In the genomic region with DNA sequence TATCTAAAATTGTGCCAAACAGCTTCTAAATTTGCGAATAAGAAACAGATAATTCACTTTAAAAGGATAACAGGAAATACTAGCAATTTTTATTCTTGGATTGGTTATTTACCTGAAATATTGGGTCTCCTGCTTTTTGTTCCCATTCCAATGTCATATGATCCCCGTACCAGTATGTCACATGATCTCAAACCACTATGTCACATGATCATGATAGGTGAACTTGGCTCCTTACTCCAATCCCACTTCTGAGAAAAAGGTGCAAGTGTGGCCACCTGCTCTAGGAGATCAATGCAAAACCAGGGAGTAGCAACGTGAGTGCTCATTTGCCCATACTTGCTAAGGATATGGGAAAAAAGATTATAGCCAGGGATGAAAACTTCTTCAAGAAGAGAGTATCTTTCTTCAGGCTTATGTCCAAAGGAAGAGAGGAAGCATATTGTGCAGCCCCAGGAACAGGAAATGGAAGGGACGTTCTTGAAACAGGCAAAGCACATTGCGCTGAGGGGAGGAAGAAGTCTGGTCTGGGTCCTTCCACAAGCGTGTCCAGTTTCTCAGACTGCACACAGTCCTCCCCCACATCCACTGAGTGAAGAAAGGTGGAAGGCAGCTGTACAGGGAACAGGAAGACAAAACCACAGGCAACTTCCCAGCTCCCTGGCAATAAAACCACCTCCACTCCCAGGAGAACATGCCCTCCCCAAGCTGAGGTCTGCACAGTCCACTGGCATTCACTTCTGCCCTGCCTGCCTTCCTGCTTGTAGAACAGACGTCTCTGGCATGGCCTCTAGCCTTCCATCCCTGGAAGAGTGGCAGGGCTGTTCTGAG, we compare ENCODE assay signal across 1 cellular context.
TF ChIP-seq lines count a peak whose summit lies in the region.

A gene with protein sequence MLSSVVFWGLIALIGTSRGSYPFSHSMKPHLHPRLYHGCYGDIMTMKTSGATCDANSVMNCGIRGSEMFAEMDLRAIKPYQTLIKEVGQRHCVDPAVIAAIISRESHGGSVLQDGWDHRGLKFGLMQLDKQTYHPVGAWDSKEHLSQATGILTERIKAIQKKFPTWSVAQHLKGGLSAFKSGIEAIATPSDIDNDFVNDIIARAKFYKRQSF (minus strand): TSS at position 176 of the 828 bp plus-strand sequence. CDS start 1,406 bp downstream, outside the sequence.

TF ChIP-seq in K562, 482 proteins besides CTCF, POLR2A, EP300 and RAD21 (continued from another document and continues in another):
- TF ChIP-seq, protein P1, sequence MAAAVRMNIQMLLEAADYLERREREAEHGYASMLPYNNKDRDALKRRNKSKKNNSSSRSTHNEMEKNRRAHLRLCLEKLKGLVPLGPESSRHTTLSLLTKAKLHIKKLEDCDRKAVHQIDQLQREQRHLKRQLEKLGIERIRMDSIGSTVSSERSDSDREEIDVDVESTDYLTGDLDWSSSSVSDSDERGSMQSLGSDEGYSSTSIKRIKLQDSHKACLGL (CRISPR knock-in tag; IDR thresholded peaks at IDR 0.05; ENCODE audit: borderline replicate concordance, poor library complexity, severe bottlenecking) = no peak
- no peak for TF ChIP-seq MTF1 (CRISPR knock-in tag; IDR thresholded peaks at IDR 0.05; ENCODE audit: borderline replicate concordance)
- no peak for TF ChIP-seq CBX8 (IDR thresholded peaks at IDR 0.05; ENCODE audit: borderline replicate concordance, extremely low read depth, low read depth, low read length, poor library complexity, severe bottlenecking)
- peak; percentile 43 for TF ChIP-seq GABPA (tag; conservative IDR thresholded peaks at IDR 0.05; ENCODE audit: low read depth)
- TF ChIP-seq ZNF197 (CRISPR knock-in tag; IDR thresholded peaks at IDR 0.05; ENCODE audit: low read depth) = no peak
- no peak for TF ChIP-seq KDM1A (IDR thresholded peaks at IDR 0.05)
- no peak for TF ChIP-seq MEF2D (tag; conservative IDR thresholded peaks at IDR 0.05; ENCODE audit: low read depth)
- TF ChIP-seq, protein P2, sequence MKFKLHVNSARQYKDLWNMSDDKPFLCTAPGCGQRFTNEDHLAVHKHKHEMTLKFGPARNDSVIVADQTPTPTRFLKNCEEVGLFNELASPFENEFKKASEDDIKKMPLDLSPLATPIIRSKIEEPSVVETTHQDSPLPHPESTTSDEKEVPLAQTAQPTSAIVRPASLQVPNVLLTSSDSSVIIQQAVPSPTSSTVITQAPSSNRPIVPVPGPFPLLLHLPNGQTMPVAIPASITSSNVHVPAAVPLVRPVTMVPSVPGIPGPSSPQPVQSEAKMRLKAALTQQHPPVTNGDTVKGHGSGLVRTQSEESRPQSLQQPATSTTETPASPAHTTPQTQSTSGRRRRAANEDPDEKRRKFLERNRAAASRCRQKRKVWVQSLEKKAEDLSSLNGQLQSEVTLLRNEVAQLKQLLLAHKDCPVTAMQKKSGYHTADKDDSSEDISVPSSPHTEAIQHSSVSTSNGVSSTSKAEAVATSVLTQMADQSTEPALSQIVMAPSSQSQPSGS (CRISPR knock-in tag; IDR thresholded peaks at IDR 0.05) = no peak
- TF ChIP-seq HOXB6 (CRISPR knock-in tag; IDR thresholded peaks at IDR 0.05; ENCODE audit: borderline replicate concordance) = no peak
- TF ChIP-seq, protein P3, sequence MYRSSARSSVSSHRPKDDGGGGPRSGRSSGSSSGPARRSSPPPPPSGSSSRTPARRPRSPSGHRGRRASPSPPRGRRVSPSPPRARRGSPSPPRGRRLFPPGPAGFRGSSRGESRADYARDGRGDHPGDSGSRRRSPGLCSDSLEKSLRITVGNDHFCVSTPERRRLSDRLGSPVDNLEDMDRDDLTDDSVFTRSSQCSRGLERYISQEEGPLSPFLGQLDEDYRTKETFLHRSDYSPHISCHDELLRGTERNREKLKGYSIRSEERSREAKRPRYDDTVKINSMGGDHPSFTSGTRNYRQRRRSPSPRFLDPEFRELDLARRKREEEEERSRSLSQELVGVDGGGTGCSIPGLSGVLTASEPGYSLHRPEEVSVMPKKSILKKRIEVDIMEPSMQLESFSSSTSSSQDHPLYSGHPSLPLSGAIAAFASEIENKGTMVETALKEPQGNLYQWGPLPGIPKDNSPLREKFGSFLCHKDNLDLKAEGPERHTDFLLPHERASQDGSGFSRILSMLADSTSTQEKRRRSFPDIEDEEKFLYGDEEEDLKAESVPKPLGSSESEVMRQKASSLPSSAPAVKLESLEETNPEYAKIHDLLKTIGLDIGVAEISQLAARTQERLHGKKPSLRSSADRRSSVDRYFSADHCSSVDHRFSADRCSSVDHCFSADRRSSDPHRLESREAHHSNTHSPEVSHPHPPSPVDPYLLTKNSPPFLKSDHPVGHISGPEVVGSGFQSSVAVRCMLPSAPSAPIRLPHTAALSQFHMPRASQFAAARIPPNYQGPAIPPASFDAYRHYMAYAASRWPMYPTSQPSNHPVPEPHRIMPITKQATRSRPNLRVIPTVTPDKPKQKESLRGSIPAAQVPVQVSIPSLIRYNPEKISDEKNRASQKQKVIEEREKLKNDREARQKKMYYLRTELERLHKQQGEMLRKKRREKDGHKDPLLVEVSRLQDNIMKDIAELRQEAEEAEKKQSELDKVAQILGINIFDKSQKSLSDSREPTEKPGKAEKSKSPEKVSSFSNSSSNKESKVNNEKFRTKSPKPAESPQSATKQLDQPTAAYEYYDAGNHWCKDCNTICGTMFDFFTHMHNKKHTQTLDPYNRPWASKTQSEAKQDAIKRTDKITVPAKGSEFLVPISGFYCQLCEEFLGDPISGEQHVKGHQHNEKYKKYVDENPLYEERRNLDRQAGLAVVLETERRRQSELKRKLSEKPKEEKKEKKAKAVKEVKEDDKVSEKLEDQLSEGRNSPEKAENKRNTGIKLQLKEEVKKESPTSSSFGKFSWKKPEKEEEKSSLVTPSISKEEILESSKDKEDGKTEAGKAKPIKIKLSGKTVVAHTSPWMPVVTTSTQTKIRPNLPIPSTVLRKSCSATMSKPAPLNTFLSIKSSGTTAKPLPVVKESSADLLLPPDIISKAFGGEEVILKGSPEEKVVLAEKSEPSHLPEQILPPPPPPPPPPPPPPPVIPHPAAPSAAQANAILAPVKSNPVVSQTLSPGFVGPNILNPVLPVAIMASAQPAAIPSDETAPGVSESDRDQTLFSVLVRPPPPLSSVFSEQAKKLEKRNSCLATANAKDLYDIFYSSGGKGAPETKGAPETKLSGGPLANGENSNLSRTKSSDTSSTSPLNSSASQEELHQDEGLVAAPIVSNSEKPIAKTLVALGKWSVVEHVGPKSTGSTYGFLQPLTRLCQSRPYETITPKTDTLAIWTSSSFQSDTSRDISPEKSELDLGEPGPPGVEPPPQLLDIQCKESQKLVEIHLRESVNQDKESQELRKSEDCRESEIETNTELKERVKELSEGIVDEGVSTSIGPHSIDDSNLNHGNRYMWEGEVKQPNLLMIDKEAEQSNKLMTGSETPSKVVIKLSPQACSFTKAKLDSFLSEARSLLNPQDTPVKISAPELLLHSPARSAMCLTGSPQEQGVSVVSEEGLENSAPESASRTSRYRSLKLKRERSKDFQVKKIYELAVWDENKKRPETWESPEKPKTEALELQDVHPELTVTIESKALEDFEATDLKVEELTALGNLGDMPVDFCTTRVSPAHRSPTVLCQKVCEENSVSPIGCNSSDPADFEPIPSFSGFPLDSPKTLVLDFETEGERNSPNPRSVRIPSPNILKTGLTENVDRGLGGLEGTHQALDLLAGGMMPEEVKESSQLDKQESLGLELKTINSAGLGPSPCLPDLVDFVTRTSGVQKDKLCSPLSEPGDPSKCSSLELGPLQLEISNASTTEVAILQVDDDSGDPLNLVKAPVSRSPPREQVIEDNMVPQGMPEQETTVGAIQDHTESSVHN (IDR thresholded peaks at IDR 0.05; ENCODE audit: borderline replicate concordance in 1 of 2, low read depth in 1 of 2) = no peak
- TF ChIP-seq, protein P4, sequence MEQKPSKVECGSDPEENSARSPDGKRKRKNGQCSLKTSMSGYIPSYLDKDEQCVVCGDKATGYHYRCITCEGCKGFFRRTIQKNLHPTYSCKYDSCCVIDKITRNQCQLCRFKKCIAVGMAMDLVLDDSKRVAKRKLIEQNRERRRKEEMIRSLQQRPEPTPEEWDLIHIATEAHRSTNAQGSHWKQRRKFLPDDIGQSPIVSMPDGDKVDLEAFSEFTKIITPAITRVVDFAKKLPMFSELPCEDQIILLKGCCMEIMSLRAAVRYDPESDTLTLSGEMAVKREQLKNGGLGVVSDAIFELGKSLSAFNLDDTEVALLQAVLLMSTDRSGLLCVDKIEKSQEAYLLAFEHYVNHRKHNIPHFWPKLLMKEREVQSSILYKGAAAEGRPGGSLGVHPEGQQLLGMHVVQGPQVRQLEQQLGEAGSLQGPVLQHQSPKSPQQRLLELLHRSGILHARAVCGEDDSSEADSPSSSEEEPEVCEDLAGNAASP (IDR thresholded peaks at IDR 0.05) = no peak
- peak; percentile 74 for TF ChIP-seq RAD51 (IDR thresholded peaks at IDR 0.05; ENCODE audit: borderline replicate concordance, low read depth)
- peak; percentile 64; the same call in 1 of the 2 replicates for TF ChIP-seq TOE1 (IDR thresholded peaks at IDR 0.05; ENCODE audit: borderline replicate concordance)
- TF ChIP-seq TOE1 (CRISPR knock-in tag; IDR thresholded peaks at IDR 0.05; ENCODE audit: borderline replicate concordance, low read depth) = no peak
- no peak for TF ChIP-seq POLR3A (IDR thresholded peaks at IDR 0.05; ENCODE audit: borderline replicate concordance, extremely low read depth, insufficient read depth, insufficient read length)
- TF ChIP-seq, protein P5, sequence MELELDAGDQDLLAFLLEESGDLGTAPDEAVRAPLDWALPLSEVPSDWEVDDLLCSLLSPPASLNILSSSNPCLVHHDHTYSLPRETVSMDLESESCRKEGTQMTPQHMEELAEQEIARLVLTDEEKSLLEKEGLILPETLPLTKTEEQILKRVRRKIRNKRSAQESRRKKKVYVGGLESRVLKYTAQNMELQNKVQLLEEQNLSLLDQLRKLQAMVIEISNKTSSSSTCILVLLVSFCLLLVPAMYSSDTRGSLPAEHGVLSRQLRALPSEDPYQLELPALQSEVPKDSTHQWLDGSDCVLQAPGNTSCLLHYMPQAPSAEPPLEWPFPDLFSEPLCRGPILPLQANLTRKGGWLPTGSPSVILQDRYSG (tag; conservative IDR thresholded peaks at IDR 0.05; ENCODE audit: low read depth) = no peak
- TF ChIP-seq, protein P6, sequence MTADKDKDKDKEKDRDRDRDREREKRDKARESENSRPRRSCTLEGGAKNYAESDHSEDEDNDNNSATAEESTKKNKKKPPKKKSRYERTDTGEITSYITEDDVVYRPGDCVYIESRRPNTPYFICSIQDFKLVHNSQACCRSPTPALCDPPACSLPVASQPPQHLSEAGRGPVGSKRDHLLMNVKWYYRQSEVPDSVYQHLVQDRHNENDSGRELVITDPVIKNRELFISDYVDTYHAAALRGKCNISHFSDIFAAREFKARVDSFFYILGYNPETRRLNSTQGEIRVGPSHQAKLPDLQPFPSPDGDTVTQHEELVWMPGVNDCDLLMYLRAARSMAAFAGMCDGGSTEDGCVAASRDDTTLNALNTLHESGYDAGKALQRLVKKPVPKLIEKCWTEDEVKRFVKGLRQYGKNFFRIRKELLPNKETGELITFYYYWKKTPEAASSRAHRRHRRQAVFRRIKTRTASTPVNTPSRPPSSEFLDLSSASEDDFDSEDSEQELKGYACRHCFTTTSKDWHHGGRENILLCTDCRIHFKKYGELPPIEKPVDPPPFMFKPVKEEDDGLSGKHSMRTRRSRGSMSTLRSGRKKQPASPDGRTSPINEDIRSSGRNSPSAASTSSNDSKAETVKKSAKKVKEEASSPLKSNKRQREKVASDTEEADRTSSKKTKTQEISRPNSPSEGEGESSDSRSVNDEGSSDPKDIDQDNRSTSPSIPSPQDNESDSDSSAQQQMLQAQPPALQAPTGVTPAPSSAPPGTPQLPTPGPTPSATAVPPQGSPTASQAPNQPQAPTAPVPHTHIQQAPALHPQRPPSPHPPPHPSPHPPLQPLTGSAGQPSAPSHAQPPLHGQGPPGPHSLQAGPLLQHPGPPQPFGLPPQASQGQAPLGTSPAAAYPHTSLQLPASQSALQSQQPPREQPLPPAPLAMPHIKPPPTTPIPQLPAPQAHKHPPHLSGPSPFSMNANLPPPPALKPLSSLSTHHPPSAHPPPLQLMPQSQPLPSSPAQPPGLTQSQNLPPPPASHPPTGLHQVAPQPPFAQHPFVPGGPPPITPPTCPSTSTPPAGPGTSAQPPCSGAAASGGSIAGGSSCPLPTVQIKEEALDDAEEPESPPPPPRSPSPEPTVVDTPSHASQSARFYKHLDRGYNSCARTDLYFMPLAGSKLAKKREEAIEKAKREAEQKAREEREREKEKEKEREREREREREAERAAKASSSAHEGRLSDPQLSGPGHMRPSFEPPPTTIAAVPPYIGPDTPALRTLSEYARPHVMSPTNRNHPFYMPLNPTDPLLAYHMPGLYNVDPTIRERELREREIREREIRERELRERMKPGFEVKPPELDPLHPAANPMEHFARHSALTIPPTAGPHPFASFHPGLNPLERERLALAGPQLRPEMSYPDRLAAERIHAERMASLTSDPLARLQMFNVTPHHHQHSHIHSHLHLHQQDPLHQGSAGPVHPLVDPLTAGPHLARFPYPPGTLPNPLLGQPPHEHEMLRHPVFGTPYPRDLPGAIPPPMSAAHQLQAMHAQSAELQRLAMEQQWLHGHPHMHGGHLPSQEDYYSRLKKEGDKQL (CRISPR knock-in tag; IDR thresholded peaks at IDR 0.05; ENCODE audit: borderline replicate concordance) = no peak
- no peak for TF ChIP-seq SRSF3 (IDR thresholded peaks at IDR 0.05; ENCODE audit: insufficient read depth, low read length)
- TF ChIP-seq XRCC4 (IDR thresholded peaks at IDR 0.05; ENCODE audit: extremely low read depth, insufficient read depth, insufficient read length) = no peak
- no peak for TF ChIP-seq SIN3A (IDR thresholded peaks at IDR 0.05; ENCODE audit: borderline replicate concordance in 2 of 2, control insufficient read depth in 1 of 2, low read depth in 2 of 2, low read length in 2 of 2)
- no peak for TF ChIP-seq ZNF23 (CRISPR knock-in tag; IDR thresholded peaks at IDR 0.05)
- TF ChIP-seq CBFA2T2 (conservative IDR thresholded peaks at IDR 0.05) = peak; percentile 24
- no peak for TF ChIP-seq ADNP (tag; IDR thresholded peaks at IDR 0.05)
- TF ChIP-seq POLR3G (IDR thresholded peaks at IDR 0.05; ENCODE audit: extremely low read depth, insufficient read length, insufficient replicate concordance) = no peak
- TF ChIP-seq SMARCA5 (IDR thresholded peaks at IDR 0.05) = no peak
- TF ChIP-seq ZNF41 (CRISPR knock-in tag; conservative IDR thresholded peaks at IDR 0.05) = no peak
- TF ChIP-seq SAFB (IDR thresholded peaks at IDR 0.05; ENCODE audit: borderline replicate concordance, low read depth, low read length) = no peak
- TF ChIP-seq, protein P7, sequence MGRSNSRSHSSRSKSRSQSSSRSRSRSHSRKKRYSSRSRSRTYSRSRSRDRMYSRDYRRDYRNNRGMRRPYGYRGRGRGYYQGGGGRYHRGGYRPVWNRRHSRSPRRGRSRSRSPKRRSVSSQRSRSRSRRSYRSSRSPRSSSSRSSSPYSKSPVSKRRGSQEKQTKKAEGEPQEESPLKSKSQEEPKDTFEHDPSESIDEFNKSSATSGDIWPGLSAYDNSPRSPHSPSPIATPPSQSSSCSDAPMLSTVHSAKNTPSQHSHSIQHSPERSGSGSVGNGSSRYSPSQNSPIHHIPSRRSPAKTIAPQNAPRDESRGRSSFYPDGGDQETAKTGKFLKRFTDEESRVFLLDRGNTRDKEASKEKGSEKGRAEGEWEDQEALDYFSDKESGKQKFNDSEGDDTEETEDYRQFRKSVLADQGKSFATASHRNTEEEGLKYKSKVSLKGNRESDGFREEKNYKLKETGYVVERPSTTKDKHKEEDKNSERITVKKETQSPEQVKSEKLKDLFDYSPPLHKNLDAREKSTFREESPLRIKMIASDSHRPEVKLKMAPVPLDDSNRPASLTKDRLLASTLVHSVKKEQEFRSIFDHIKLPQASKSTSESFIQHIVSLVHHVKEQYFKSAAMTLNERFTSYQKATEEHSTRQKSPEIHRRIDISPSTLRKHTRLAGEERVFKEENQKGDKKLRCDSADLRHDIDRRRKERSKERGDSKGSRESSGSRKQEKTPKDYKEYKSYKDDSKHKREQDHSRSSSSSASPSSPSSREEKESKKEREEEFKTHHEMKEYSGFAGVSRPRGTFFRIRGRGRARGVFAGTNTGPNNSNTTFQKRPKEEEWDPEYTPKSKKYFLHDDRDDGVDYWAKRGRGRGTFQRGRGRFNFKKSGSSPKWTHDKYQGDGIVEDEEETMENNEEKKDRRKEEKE (IDR thresholded peaks at IDR 0.05; ENCODE audit: borderline replicate concordance in 1 of 2, control insufficient read depth in 1 of 2, low read depth in 2 of 2, low read length in 1 of 2) = no peak
- TF ChIP-seq MYNN (IDR thresholded peaks at IDR 0.05) = no peak
- no peak for TF ChIP-seq MYNN (CRISPR knock-in tag; IDR thresholded peaks at IDR 0.05)
